Comparison of ENCODE assay signal across 1 cellular context in the genomic region with DNA sequence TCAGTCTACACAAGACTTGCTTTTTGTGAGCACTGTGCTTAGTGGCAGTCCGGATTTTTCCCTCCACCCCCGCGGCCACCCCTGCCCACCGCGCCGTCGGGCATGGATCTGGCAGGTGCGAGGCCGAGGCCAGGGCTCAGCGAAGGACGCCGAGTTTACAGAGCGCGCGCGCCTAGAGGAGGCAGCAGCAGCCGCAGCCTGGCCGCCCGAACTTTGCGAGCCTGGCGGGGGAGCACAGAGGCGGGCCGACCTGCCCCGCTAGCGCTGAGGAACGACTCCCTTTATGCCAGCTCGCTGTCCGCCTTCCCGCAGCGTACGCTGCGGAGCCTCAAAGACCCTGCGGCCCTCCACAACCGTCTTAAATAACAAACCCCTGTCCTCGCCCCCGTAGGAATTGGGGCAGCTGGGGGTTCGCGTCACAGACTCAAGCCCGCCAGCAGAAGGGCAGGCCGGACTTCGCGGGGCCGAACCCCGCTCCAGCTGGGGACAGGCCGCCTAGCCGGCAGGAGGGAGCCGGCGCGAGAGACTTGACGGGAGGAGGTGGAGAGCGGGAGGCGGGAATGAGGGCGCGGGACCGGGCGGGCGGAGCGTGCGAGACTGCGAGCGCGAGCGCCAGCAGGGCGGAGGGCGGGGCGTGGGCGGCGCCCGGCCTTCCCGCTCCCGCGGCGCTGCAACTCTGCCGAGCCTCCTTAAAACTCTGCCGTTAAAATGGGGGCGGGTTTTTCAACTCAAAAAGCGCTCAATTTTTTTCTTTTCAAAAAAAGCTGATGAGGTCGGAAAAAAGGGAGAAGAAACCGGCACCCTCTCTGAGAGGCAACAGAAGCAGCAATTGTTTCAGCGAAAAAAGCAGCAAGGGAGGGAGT.
TF ChIP-seq lines count a peak whose summit lies in the region.

No MANE protein-coding gene starts in this region.

TF ChIP-seq in HepG2, 621 proteins besides CTCF, POLR2A, EP300 and RAD21 (continues in another document):
- TF ChIP-seq NRL (CRISPR knock-in tag; IDR thresholded peaks at IDR 0.05; ENCODE audit: borderline replicate concordance) (peak; percentile 82), FOXK1 (CRISPR knock-in tag; IDR thresholded peaks at IDR 0.05; ENCODE audit: borderline replicate concordance, low read depth) (0 out of 2 replicates have a peak, but pooled peaks have one; percentile 12), ZNF772 (CRISPR knock-in tag; IDR thresholded peaks at IDR 0.05) (peak; percentile 85), GABPA (IDR thresholded peaks at IDR 0.05; ENCODE audit: low read depth, low read length) (no peak), GABPA (CRISPR knock-in tag; IDR thresholded peaks at IDR 0.05; ENCODE audit: low read depth) (no peak), ZFP90 (CRISPR knock-in tag; IDR thresholded peaks at IDR 0.05; ENCODE audit: borderline replicate concordance) (peak; percentile 40; the same call in 1 of the 2 replicates), HOXA9 (CRISPR knock-in tag; IDR thresholded peaks at IDR 0.05; ENCODE audit: borderline replicate concordance) (peak; percentile 88; the same call in 1 of the 2 replicates), ZFX (CRISPR knock-in tag; IDR thresholded peaks at IDR 0.05; ENCODE audit: low read depth) (peak; percentile 87), ZNF737 (CRISPR knock-in tag; IDR thresholded peaks at IDR 0.05; ENCODE audit: borderline replicate concordance) (no peak), ZSCAN29 (CRISPR knock-in tag; conservative IDR thresholded peaks at IDR 0.05) (peak; percentile 77), POGZ (CRISPR knock-in tag; IDR thresholded peaks at IDR 0.05) (peak; percentile 60; the same call in 1 of the 2 replicates), SMAD1 (CRISPR knock-in tag; IDR thresholded peaks at IDR 0.05; ENCODE audit: borderline replicate concordance, low read depth) (peak; percentile 36; the same call in 1 of the 2 replicates), ZNF724P (CRISPR knock-in tag; IDR thresholded peaks at IDR 0.05; ENCODE audit: borderline replicate concordance) (no peak; the same call in 1 of the 2 replicates), MAZ (IDR thresholded peaks at IDR 0.05; ENCODE audit: borderline replicate concordance, low read depth, low read length) (peak; percentile 62; the same call in 1 of the 2 replicates), MAZ (CRISPR knock-in tag; IDR thresholded peaks at IDR 0.05; ENCODE audit: low read depth) (peak; percentile 73), SRSF1 (optimal IDR thresholded peaks at IDR 0.05; ENCODE audit: low read depth, low read length) (peak; percentile 36), SYNCRIP (IDR thresholded peaks at IDR 0.05; ENCODE audit: insufficient read depth, low read depth, low read length) (no peak), THAP7 (CRISPR knock-in tag; IDR thresholded peaks at IDR 0.05) (no peak), ZNF335 (CRISPR knock-in tag; IDR thresholded peaks at IDR 0.05) (0 out of 2 replicates have a peak, but pooled peaks have one; percentile 18), RERE (CRISPR knock-in tag; IDR thresholded peaks at IDR 0.05; ENCODE audit: low read depth) (no peak), ZNF253 (CRISPR knock-in tag; IDR thresholded peaks at IDR 0.05; ENCODE audit: borderline replicate concordance) (no peak; the same call in 1 of the 2 replicates), PHF5A (CRISPR knock-in tag; IDR thresholded peaks at IDR 0.05; ENCODE audit: low read depth, unreplicated experiment) (no peak), EED (CRISPR knock-in tag; IDR thresholded peaks at IDR 0.05) (peak; percentile 78; the same call in 1 of the 2 replicates), ZNF550 (CRISPR knock-in tag; IDR thresholded peaks at IDR 0.05; ENCODE audit: borderline replicate concordance) (no peak), ARID4A (CRISPR knock-in tag; IDR thresholded peaks at IDR 0.05; ENCODE audit: borderline replicate concordance) (peak; percentile 68; the same call in 1 of the 2 replicates)
- TF ChIP-seq, protein P1, sequence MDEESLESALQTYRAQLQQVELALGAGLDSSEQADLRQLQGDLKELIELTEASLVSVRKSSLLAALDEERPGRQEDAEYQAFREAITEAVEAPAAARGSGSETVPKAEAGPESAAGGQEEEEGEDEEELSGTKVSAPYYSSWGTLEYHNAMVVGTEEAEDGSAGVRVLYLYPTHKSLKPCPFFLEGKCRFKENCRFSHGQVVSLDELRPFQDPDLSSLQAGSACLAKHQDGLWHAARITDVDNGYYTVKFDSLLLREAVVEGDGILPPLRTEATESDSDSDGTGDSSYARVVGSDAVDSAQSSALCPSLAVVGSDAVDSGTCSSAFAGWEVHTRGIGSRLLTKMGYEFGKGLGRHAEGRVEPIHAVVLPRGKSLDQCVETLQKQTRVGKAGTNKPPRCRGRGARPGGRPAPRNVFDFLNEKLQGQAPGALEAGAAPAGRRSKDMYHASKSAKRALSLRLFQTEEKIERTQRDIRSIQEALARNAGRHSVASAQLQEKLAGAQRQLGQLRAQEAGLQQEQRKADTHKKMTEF (CRISPR knock-in tag; IDR thresholded peaks at IDR 0.05), result peak; percentile 82
- TF ChIP-seq, protein P2, sequence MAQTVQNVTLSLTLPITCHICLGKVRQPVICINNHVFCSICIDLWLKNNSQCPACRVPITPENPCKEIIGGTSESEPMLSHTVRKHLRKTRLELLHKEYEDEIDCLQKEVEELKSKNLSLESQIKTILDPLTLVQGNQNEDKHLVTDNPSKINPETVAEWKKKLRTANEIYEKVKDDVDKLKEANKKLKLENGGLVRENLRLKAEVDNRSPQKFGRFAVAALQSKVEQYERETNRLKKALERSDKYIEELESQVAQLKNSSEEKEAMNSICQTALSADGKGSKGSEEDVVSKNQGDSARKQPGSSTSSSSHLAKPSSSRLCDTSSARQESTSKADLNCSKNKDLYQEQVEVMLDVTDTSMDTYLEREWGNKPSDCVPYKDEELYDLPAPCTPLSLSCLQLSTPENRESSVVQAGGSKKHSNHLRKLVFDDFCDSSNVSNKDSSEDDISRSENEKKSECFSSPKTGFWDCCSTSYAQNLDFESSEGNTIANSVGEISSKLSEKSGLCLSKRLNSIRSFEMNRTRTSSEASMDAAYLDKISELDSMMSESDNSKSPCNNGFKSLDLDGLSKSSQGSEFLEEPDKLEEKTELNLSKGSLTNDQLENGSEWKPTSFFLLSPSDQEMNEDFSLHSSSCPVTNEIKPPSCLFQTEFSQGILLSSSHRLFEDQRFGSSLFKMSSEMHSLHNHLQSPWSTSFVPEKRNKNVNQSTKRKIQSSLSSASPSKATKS (CRISPR knock-in tag; IDR thresholded peaks at IDR 0.05), result no peak; the same call in 1 of the 2 replicates
- TF ChIP-seq, protein P3, sequence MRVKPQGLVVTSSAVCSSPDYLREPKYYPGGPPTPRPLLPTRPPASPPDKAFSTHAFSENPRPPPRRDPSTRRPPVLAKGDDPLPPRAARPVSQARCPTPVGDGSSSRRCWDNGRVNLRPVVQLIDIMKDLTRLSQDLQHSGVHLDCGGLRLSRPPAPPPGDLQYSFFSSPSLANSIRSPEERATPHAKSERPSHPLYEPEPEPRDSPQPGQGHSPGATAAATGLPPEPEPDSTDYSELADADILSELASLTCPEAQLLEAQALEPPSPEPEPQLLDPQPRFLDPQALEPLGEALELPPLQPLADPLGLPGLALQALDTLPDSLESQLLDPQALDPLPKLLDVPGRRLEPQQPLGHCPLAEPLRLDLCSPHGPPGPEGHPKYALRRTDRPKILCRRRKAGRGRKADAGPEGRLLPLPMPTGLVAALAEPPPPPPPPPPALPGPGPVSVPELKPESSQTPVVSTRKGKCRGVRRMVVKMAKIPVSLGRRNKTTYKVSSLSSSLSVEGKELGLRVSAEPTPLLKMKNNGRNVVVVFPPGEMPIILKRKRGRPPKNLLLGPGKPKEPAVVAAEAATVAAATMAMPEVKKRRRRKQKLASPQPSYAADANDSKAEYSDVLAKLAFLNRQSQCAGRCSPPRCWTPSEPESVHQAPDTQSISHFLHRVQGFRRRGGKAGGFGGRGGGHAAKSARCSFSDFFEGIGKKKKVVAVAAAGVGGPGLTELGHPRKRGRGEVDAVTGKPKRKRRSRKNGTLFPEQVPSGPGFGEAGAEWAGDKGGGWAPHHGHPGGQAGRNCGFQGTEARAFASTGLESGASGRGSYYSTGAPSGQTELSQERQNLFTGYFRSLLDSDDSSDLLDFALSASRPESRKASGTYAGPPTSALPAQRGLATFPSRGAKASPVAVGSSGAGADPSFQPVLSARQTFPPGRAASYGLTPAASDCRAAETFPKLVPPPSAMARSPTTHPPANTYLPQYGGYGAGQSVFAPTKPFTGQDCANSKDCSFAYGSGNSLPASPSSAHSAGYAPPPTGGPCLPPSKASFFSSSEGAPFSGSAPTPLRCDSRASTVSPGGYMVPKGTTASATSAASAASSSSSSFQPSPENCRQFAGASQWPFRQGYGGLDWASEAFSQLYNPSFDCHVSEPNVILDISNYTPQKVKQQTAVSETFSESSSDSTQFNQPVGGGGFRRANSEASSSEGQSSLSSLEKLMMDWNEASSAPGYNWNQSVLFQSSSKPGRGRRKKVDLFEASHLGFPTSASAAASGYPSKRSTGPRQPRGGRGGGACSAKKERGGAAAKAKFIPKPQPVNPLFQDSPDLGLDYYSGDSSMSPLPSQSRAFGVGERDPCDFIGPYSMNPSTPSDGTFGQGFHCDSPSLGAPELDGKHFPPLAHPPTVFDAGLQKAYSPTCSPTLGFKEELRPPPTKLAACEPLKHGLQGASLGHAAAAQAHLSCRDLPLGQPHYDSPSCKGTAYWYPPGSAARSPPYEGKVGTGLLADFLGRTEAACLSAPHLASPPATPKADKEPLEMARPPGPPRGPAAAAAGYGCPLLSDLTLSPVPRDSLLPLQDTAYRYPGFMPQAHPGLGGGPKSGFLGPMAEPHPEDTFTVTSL (CRISPR knock-in tag; IDR thresholded peaks at IDR 0.05; ENCODE audit: borderline replicate concordance), result 0 out of 2 replicates have a peak, but pooled peaks have one; percentile 15
